ENCODE assay signal across 9 cellular contexts in genomic region chr15:52208306-52208946, GRCh38. TPM values are rescaled to one million over a fixed set of nuclear protein-coding genes. Genes with fewer than 3 reads are reported as not detected.
A peak's percentile ranks its signal among the peaks of the same experiment; 100 is the strongest.
DNase-seq lines count a peak whose midpoint lies in the region; ATAC-seq and TF ChIP-seq lines count a peak whose summit lies in the region.
"Had no signal": no experiment of that assay in that cellular context is flagged by ENCODE, and none has a peak within 500 bp of the region (broad histone marks: within the 10 kb centered on the region; RNA-seq: fewer than 3 reads in every experiment).

No MANE protein-coding gene starts in this region.

- H3K27ac ChIP-seq in right lobe of liver = no peak overlapping the region
- H3K27ac ChIP-seq: skin epidermis had no signal

- peaks cover 16% of the 10 kb centered on the region for H3K36me3 Mint-ChIP-seq in activated B cell treated with CpG ODN at 0.5 μM for 24 hours (ENCODE audit: low read depth)

- POLR2A ChIA-PET in activated B cell treated with CpG ODN at 0.5 μM for 24 hours (lab: Charles Lee) = interaction anchor here (1.1 to 1.4 kb wide), 4 partner anchors 24 to 54 kb away, joined by 3 to 4 read pairs (median 4); no protein-coding TSS in a partner anchor

- no peaks in the 10 kb centered on the region for H3K27me3 Mint-ChIP-seq in activated B cell treated with CpG ODN at 0.5 μM for 24 hours

- ATAC-seq in HG02623 (IDR thresholded peaks at IDR 0.05; ENCODE audit: unreplicated experiment) = peak; percentile 64
- ATAC-seq in activated B cell treated with CpG ODN at 0.5 μM for 24 hours (ENCODE audit: low read depth) = peak; percentile 99
- peak; percentile 84 to 88 (median 86) for ATAC-seq in right lobe of liver

- no peak for TF ChIP-seq CTCF in activated B cell treated with CpG ODN at 0.5 μM for 24 hours (IDR thresholded peaks at IDR 0.05)
- peak; percentile 69 to 80 (median 72) for TF ChIP-seq CTCF in right lobe of liver (IDR thresholded peaks at IDR 0.05)

- no peak overlapping the region for H3K4me3 Mint-ChIP-seq in activated B cell treated with CpG ODN at 0.5 μM for 24 hours

- peaks cover 0 to 4% (median 0%) of the 10 kb centered on the region in 4 donors for H3K36me3 ChIP-seq in right lobe of liver

- no peaks in the 10 kb centered on the region for H3K9me3 Mint-ChIP-seq in activated B cell treated with CpG ODN at 0.5 μM for 24 hours

- H3K4me3 ChIP-seq in right lobe of liver = no peak overlapping the region
- H3K4me3 ChIP-seq: skin epidermis had no signal

- H3K4me1 ChIP-seq in right lobe of liver = peaks cover 0 to 8% (median 0%) of the 10 kb centered on the region in 4 donors

- no peaks in the 10 kb centered on the region for H3K4me1 Mint-ChIP-seq in activated B cell treated with CpG ODN at 0.5 μM for 24 hours

- DNase-seq in NCI-H1092 treated with DMSO at 0.1 percent for 48 hours (lab: John Stamatoyannopoulos, UW) (peak; percentile 29), NCI-H1092 (lab: John Stamatoyannopoulos, UW) (no peak), NCI-H2107 treated with DMSO at 0.1 percent for 48 hours (lab: John Stamatoyannopoulos, UW; ENCODE audit: unreplicated experiment) (peak; percentile 4), activated B cell treated with CpG ODN at 0.5 μM for 24 hours (peak; percentile 44), right lobe of liver (peak; percentile 42 to 60 (median 58))
- DNase-seq in central memory CD4-positive, alpha-beta T cell = peak; percentile 66
- peak; percentile 21 for DNase-seq in stimulated activated CD8-positive, alpha-beta memory T cell treated with anti-CD3 and anti-CD28 coated beads, Interleukin-15, amount 100 ng/mL, for 24 hours (ENCODE audit: low read depth)

- 19% methylated on average over 2 of the region's 2 CpGs for WGBS in right lobe of liver (ENCODE audit: insufficient coverage, low coverage, low lambda C conversion rate, missing lambda C conversion rate)

- H3K9me3 ChIP-seq in right lobe of liver = no peaks in the 10 kb centered on the region

- CTCF ChIA-PET in activated B cell treated with CpG ODN at 0.5 μM for 24 hours (lab: Charles Lee) = interaction anchor here (0.6 to 2.3 kb wide), 23 partner anchors 9 to 236 kb away, joined by 3 to 19 read pairs (median 4); partner anchors contain the start of genes BCL2L10, GNB5 and LEO1

- H3K27me3 ChIP-seq in right lobe of liver = no peaks in the 10 kb centered on the region

- intact Hi-C loops in activated B cell treated with CpG ODN at 0.5 μM for 24 hours (cut with micrococcal nuclease) = loop anchor here (1.0 to 5.0 kb wide), 4 partner anchors 13 to 151 kb away; no protein-coding TSS in a partner anchor
- intact Hi-C loops in right lobe of liver (cut with DNase I) = no loop called here

- no peak overlapping the region for H3K27ac Mint-ChIP-seq in activated B cell treated with CpG ODN at 0.5 μM for 24 hours

- no peak for TF ChIP-seq POLR2A in right lobe of liver (IDR thresholded peaks at IDR 0.05)

RNA-seq across cellular contexts. Expression of gene GNB5, which starts 17.2 kb away (rescaled TPM):
- total RNA-seq in activated B cell treated with CpG ODN at 0.5 μM for 24 hours = 57.4 and 64.2 TPM in 2 replicates
- total RNA-seq in right lobe of liver = 10 to 100 TPM; 11.1 to 34.5 (median 16.5) TPM
